26 cellular contexts compared by ENCODE assay signal in the genomic region with DNA sequence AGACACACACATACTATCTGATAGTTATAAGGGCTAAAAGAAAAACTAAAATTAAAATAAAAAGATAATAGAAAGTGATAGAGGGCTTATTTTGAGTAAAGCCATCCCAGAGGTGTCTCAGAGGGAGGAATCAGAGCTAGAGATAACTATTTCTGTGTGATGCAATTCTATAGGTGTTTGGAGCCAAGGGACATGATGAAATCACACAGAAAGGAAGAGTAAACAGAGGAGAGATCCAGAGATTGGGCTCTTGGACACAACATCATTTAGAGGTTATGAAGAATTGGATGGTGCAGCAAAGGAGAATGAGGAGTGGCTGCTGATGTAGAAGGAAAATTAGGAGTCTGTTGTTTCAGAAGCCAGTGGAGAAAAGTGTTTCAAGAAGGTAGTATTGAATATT.
"Had no signal": no experiment of that assay in that cellular context is flagged by ENCODE, and none has a peak within 500 bp of the region (broad histone marks: within the 10 kb centered on the region; RNA-seq: fewer than 3 reads in every experiment).

No MANE protein-coding gene starts in this region.

- H3K4me2 ChIP-seq: SK-N-SH had no signal

- DNase-seq: Karpas-422; KG1; MM.1S; NCI-H1092; NCI-H1105 treated with DMSO at 0.1 percent for 48 hours; NCI-H1417 treated with DMSO at 0.1 percent for 48 hours; NCI-H146; NCI-H1694 treated with DMSO at 0.1 percent for 48 hours; NCI-H1930; NCI-H2081; NCI-H2107; NCI-H2227 treated with DMSO at 0.1 percent for 48 hours; NCI-H446; NCI-H510A treated with DMSO at 0.1 percent for 48 hours; NCI-H748 treated with DMSO at 0.1 percent for 48 hours; NK-92 treated with Interleukin-12 subunit alpha and Interleukin-12 subunit beta, amount 100 ng/mL, for 24 hours; PC-3; SHP77; SK-N-SH; SW 1271; T-helper 1 cell; T-helper 17 cell had no signal

- H3K9me3 ChIP-seq: SK-N-SH had no signal

- H3K9ac ChIP-seq: SK-N-SH had no signal

- FAIRE-seq: HTR-8/SVneo had no signal

- ATAC-seq: Panc1, PC-3, T-helper 17 cell had no signal

- H3K27ac ChIP-seq: HL-60, RWPE1 had no signal

- H3K4me3 Mint-ChIP-seq: T-helper 17 cell had no signal

- H3K4me1 Mint-ChIP-seq: T-helper 17 cell had no signal

- H3K27ac Mint-ChIP-seq: T-helper 17 cell had no signal
